Comparison of ENCODE assay signal across 21 cellular contexts in genomic region chr15:39179980-39180379, GRCh38.
"Had no signal": no experiment of that assay in that cellular context is flagged by ENCODE, and none has a peak within 500 bp of the region (broad histone marks: within the 10 kb centered on the region; RNA-seq: fewer than 3 reads in every experiment).

No MANE protein-coding gene starts in this region.

- H3K27ac ChIP-seq: brain microvascular endothelial cell, lower lobe of right lung, pancreas had no signal

- H3K4me1 Mint-ChIP-seq: activated CD4-positive, alpha-beta T cell treated with anti-CD3 and anti-CD28 coated beads, Interleukin-2, amount 10 ng/mL, durations not matched to agents 7 days and 5 days; central memory CD8-positive, alpha-beta T cell; immature natural killer cell; stimulated activated naive B cell treated with anti-CD40 and anti-IgM and Interleukin-4, amounts not matched to agents 10 μg/mL and 1 μg/mL and 100 μg/mL, for 72 hours had no signal

- H3K27me3 ChIP-seq: brain microvascular endothelial cell, pancreas, tibial nerve had no signal

- H3K9me3 Mint-ChIP-seq: activated CD4-positive, alpha-beta T cell treated with anti-CD3 and anti-CD28 coated beads, Interleukin-2, amount 10 ng/mL, durations not matched to agents 7 days and 5 days; central memory CD8-positive, alpha-beta T cell; dendritic cell treated with granulocyte-macrophage colony-stimulating factor and Interleukin-4, amounts not matched to agents 40 ng/mL and 50 ng/mL, for 4 days; endodermal cell; immature natural killer cell; neural crest cell; stimulated activated naive B cell treated with anti-CD40 and anti-IgM and Interleukin-4, amounts not matched to agents 10 μg/mL and 1 μg/mL and 100 μg/mL, for 72 hours; T-helper 2 cell treated with Interferon-gamma antibody and Interleukin-4, amounts not matched to agents 5 μg/mL and 100 μg/mL, for 36 hours had no signal

- ATAC-seq: left cardiac atrium; lower lobe of right lung; stimulated activated naive B cell treated with anti-CD40 and anti-IgM and Interleukin-4, amounts not matched to agents 10 μg/mL and 1 μg/mL and 100 μg/mL, for 72 hours had no signal

- H3K36me3 ChIP-seq: brain microvascular endothelial cell, lower lobe of right lung, pancreas, tibial nerve had no signal

- H3K9me3 ChIP-seq: lower lobe of right lung, pancreas, tibial nerve had no signal

- H3K4me3 Mint-ChIP-seq: activated CD4-positive, alpha-beta T cell treated with anti-CD3 and anti-CD28 coated beads, Interleukin-2, amount 10 ng/mL, durations not matched to agents 7 days and 5 days; activated naive CD8-positive, alpha-beta T cell; central memory CD8-positive, alpha-beta T cell; dendritic cell treated with granulocyte-macrophage colony-stimulating factor and Interleukin-4, amounts not matched to agents 40 ng/mL and 50 ng/mL, for 4 days; endodermal cell; immature natural killer cell; neural crest cell; stimulated activated naive B cell treated with anti-CD40 and anti-IgM and Interleukin-4, amounts not matched to agents 10 μg/mL and 1 μg/mL and 100 μg/mL, for 72 hours; T-helper 2 cell treated with Interferon-gamma antibody and Interleukin-4, amounts not matched to agents 5 μg/mL and 100 μg/mL, for 36 hours had no signal

- H3K36me3 Mint-ChIP-seq: activated naive CD8-positive, alpha-beta T cell; immature natural killer cell; stimulated activated naive B cell treated with anti-CD40 and anti-IgM and Interleukin-4, amounts not matched to agents 10 μg/mL and 1 μg/mL and 100 μg/mL, for 72 hours had no signal

- DNase-seq: activated CD4-positive, alpha-beta T cell treated with anti-CD3 and anti-CD28 coated beads, Interleukin-2, amount 10 ng/mL, durations not matched to agents 7 days and 5 days; activated CD8-positive, alpha-beta memory T cell treated with anti-CD3 and anti-CD28 coated beads, Interleukin-2, amount 50 U/mL, for 48 hours; activated gamma-delta T cell treated with Interleukin-2 at 50 U/mL for 16 hours; amygdala; brain microvascular endothelial cell; endodermal cell; glutamatergic neuron; immature natural killer cell; left cardiac atrium; lower lobe of right lung; midbrain; pancreas; stimulated activated CD4-positive, alpha-beta T cell treated with anti-CD3 and anti-CD28 coated beads, Interleukin-15, amount 100 ng/mL, for 24 hours; stimulated activated CD4-positive, alpha-beta T cell treated with anti-CD3 and anti-CD28 coated beads, Interleukin-4, amount 100 ng/mL, for 1 hour; stimulated activated naive B cell treated with anti-CD40 and anti-IgM and Interleukin-4, amounts not matched to agents 10 μg/mL and 1 μg/mL and 100 μg/mL, for 72 hours had no signal

- H3K27ac Mint-ChIP-seq: activated CD4-positive, alpha-beta T cell treated with anti-CD3 and anti-CD28 coated beads, Interleukin-2, amount 10 ng/mL, durations not matched to agents 7 days and 5 days; activated naive CD8-positive, alpha-beta T cell; dendritic cell treated with granulocyte-macrophage colony-stimulating factor and Interleukin-4, amounts not matched to agents 40 ng/mL and 50 ng/mL, for 4 days; endodermal cell; immature natural killer cell; stimulated activated naive B cell treated with anti-CD40 and anti-IgM and Interleukin-4, amounts not matched to agents 10 μg/mL and 1 μg/mL and 100 μg/mL, for 72 hours; T-helper 2 cell treated with Interferon-gamma antibody and Interleukin-4, amounts not matched to agents 5 μg/mL and 100 μg/mL, for 36 hours had no signal

- H3K4me3 ChIP-seq: lower lobe of right lung, pancreas, tibial nerve had no signal
